Comparison of ENCODE assay signal across 1 cellular context in the genomic region with DNA sequence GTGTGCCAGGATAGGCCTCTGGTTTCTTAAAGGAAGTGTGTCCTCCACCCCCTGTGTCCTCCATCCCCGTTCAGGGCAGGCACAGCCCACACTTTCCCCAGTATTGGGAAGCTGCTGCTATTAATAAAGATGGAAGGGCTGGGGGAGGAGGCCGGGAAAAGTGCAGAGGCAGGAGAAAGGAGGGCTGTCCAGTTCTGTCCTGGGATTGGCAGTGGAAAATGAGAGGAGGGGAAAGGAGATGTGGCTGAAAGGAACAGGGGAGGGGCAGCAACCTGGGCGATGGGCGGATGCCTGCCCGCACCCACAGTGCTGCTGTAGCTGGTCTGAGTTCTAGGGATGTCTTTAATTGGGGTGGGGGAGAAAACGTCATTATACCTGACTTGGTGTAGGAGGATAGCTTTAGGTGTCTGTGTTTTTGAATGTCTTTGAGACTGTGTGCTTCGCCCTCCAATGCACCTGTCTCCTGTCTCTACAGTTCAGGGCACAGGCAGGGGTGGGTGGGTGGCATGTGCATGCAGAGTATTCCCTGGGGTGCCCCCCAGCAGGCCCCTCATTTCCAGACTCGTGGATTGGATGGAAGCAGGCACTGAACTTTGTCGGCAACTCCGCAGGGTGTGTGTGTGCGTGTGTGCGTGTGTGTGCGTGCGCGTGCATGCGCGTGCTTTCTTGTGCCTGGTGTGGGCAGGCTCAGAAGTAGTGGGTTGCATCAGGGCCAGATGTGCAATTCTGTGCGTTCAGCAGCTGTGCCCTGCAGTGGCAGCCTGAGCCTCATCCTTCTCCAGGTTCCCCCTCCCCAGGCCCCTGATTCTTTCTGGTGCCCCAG.
TF ChIP-seq lines count a peak whose summit lies in the region.

No MANE protein-coding gene starts in this region.

TF ChIP-seq in IMR-90, 13 proteins besides CTCF, POLR2A, EP300 and RAD21:
- TF ChIP-seq FOS (IDR thresholded peaks at IDR 0.05; ENCODE audit: low read depth, low read length) (no peak), CEBPB (IDR thresholded peaks at IDR 0.05; ENCODE audit: low read depth, low read length) (peak; percentile 48; the same call in 1 of the 2 replicates)
